ENCODE assay signal across 35 cellular contexts in the genomic region with DNA sequence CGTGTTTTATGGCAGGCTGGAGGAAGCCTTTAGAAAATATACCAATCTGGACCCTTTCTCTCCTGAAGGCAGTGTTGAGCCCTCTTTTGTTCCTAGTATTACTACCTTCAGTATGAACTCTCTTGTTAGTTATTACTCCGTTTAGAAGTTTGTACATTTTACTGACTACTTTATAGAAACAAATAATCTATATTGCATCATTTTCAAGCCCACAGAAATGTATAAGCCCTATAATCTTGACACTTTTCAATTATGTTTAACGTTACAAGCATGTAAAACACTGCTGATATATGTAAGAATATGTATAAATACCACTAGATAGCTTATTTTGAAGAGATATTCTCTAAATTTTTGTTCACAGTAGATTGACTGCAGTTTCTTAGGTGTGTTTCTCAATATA.
"Had no signal": no experiment of that assay in that cellular context is flagged by ENCODE, and none has a peak within 500 bp of the region (broad histone marks: within the 10 kb centered on the region; RNA-seq: fewer than 3 reads in every experiment).

No MANE protein-coding gene starts in this region.

- H3K27ac ChIP-seq: KMS-11 had no signal

- H3K4me3 ChIP-seq: MG63 had no signal

- H3K4me2 ChIP-seq: KMS-11 had no signal

- H3K27me3 ChIP-seq: MG63 had no signal

- H3K9ac ChIP-seq: KMS-11 had no signal

- DNase-seq: Karpas-422, Kasumi-1, MG63, MM.1S, MV-4-11, NCI-H1048, NCI-H1092, NCI-H1092 treated with DMSO at 0.1 percent for 48 hours, NCI-H1105, NCI-H1105 treated with DMSO at 0.1 percent for 48 hours, NCI-H1417, NCI-H1417 treated with DMSO at 0.1 percent for 48 hours, NCI-H1436, NCI-H1436 treated with DMSO at 0.1 percent for 48 hours, NCI-H146, NCI-H1694, NCI-H1694 treated with DMSO at 0.1 percent for 48 hours, NCI-H187, NCI-H187 treated with DMSO at 0.1 percent for 48 hours, NCI-H1930, NCI-H2029, NCI-H2029 treated with DMSO at 0.1 percent for 48 hours, NCI-H2081, NCI-H2081 treated with DMSO at 0.1 percent for 48 hours, NCI-H2107, NCI-H2171, NCI-H2171 treated with DMSO at 0.1 percent for 48 hours, NCI-H2227 treated with DMSO at 0.1 percent for 48 hours, NCI-H226, NCI-H345, NCI-H446, NCI-H446 treated with DMSO at 0.1 percent for 48 hours, NCI-H510A, NCI-H510A treated with DMSO at 0.1 percent for 48 hours had no signal
